In genomic region chr6:15956205-15957106, GRCh38 we compare ENCODE assay signal across 13 cellular contexts.
DNase-seq lines count a peak whose midpoint lies in the region; ATAC-seq and TF ChIP-seq lines count a peak whose summit lies in the region.
"Had no signal": no experiment of that assay in that cellular context is flagged by ENCODE, and none has a peak within 500 bp of the region (broad histone marks: within the 10 kb centered on the region; RNA-seq: fewer than 3 reads in every experiment).

No MANE protein-coding gene starts in this region.

- H3K9me3 ChIP-seq in HEK293 (ENCODE audit: control insufficient read depth, insufficient read depth, low read depth, low read length): no peaks in the 10 kb centered on the region
- H3K9me3 ChIP-seq in colonic mucosa: no peaks in the 10 kb centered on the region

- intact Hi-C loops in colonic mucosa (cut with DNase I) (no loop called here), left cardiac atrium (cut with DNase I) (no loop called here)

- POLR2A ChIA-PET in HEK293 (lab: Yijun Ruan, JAX): interaction anchor here (1.1 to 1.7 kb wide), 2 partner anchors 10 to 172 kb away, joined by 3 to 11 read pairs; partner anchors contain the start of gene MYLIP

- H3K9ac ChIP-seq in colonic mucosa (ENCODE audit: low read depth in 2 of 2, low read length in 2 of 2) (no peak overlapping the region), rectal smooth muscle tissue (ENCODE audit: low read length) (peak overlapping the region; percentile 5)

- no peak for ATAC-seq in left cardiac atrium
- ATAC-seq: right cardiac atrium had no signal

- H3K27me3 ChIP-seq in colonic mucosa (no peaks in the 10 kb centered on the region), rectal smooth muscle tissue (ENCODE audit: control insufficient read depth, insufficient read depth, low read length) (no peaks in the 10 kb centered on the region)

- CTCF ChIA-PET in HEK293 (lab: Yijun Ruan, JAX): interaction anchor here (0.5 to 1.4 kb wide), 5 partner anchors 11 to 1806 kb away, joined by 3 to 5 read pairs (median 3); no protein-coding TSS in a partner anchor

- TF ChIP-seq CTCF in HEK293 (tag by site-specific recombination; IDR thresholded peaks at IDR 0.05) (no peak; the same call in 1 of the 2 replicates), colonic mucosa (IDR thresholded peaks at IDR 0.05) (no peak)

- DNase-seq in NCI-H748 treated with DMSO at 0.1 percent for 48 hours (lab: John Stamatoyannopoulos, UW): peak; percentile 38
- DNase-seq in colonic mucosa: peak; percentile 87
- DNase-seq in AG08396 (ENCODE audit: low spot score): no peak
- no peak for DNase-seq in ACHN
- no peak for DNase-seq in left cardiac atrium
- DNase-seq in H4 (ENCODE audit: low spot score): no peak
- DNase-seq: C1 segment of cervical spinal cord, Kasumi-1, NCI-H2171 treated with DMSO at 0.1 percent for 48 hours, right cardiac atrium had no signal

- H3K27ac ChIP-seq in HEK293 (ENCODE audit: extremely low read depth, low read depth, low read length) (peak overlapping the region; percentile 75), colonic mucosa (no peak overlapping the region), rectal smooth muscle tissue (ENCODE audit: low read depth, low read length) (no peak overlapping the region)
- H3K27ac ChIP-seq: VCaP had no signal

- in situ Hi-C loops in ACHN (cut with HindIII; ENCODE audit: low pct_ligation_motif_present, low pct_unique_long_range_greater_than_20kb, low sequenced_read_pairs): no loop called here

- H3K4me1 ChIP-seq in HEK293 (ENCODE audit: control insufficient read depth, insufficient read depth, low read length) (peaks cover 40% of the 10 kb centered on the region), colonic mucosa (no peaks in the 10 kb centered on the region), rectal smooth muscle tissue (ENCODE audit: control insufficient read depth, insufficient read depth, low read length) (no peaks in the 10 kb centered on the region)

- no peak overlapping the region for H3K4me3 ChIP-seq in HEK293 (ENCODE audit: low read depth, low read length)
- no peak overlapping the region for H3K4me3 ChIP-seq in colonic mucosa
- no peak overlapping the region for H3K4me3 ChIP-seq in rectal smooth muscle tissue (ENCODE audit: low read length)

- no peaks in the 10 kb centered on the region for H3K36me3 ChIP-seq in HEK293 (ENCODE audit: control insufficient read depth in 2 of 2, insufficient read depth in 1 of 2, low read length in 2 of 2)
- no peaks in the 10 kb centered on the region for H3K36me3 ChIP-seq in colonic mucosa
- no peaks in the 10 kb centered on the region for H3K36me3 ChIP-seq in rectal smooth muscle tissue (ENCODE audit: control insufficient read depth, insufficient read depth, low read length)

TF ChIP-seq in HEK293, 187 proteins besides CTCF, POLR2A, EP300 and RAD21 (continues in another document):
- TF ChIP-seq ZNF529 (tag by site-specific recombination; IDR thresholded peaks at IDR 0.05; ENCODE audit: insufficient replicate concordance) (no peak), ZNF223 (tag by site-specific recombination; IDR thresholded peaks at IDR 0.05) (no peak), ZNF311 (tag by site-specific recombination; IDR thresholded peaks at IDR 0.05; ENCODE audit: borderline replicate concordance) (no peak), ZNF645 (tag by site-specific recombination; IDR thresholded peaks at IDR 0.05) (no peak), ZNF398 (tag by site-specific recombination; IDR thresholded peaks at IDR 0.05) (peak; percentile 65), ZNF146 (tag by site-specific recombination; IDR thresholded peaks at IDR 0.05) (no peak), ZSCAN23 (tag by site-specific recombination; IDR thresholded peaks at IDR 0.05) (peak; percentile 55; the same call in 1 of the 2 replicates), ZNF19 (tag by site-specific recombination; IDR thresholded peaks at IDR 0.05; ENCODE audit: low read depth) (no peak), SP7 (tag by site-specific recombination; IDR thresholded peaks at IDR 0.05) (peak; percentile 94), ZNF514 (tag by site-specific recombination; IDR thresholded peaks at IDR 0.05) (no peak), GLIS1 (tag by site-specific recombination; IDR thresholded peaks at IDR 0.05) (peak; percentile 89), KLF8 (tag by site-specific recombination; IDR thresholded peaks at IDR 0.05) (peak; percentile 90), ZNF10 (tag by site-specific recombination; IDR thresholded peaks at IDR 0.05) (peak; percentile 92), SP2 (tag by site-specific recombination; IDR thresholded peaks at IDR 0.05) (peak; percentile 37), EGR2 (tag by site-specific recombination; IDR thresholded peaks at IDR 0.05; ENCODE audit: low read depth) (no peak), GFI1B (tag by site-specific recombination; IDR thresholded peaks at IDR 0.05) (peak; percentile 41; the same call in 1 of the 2 replicates), ZSCAN16 (tag by site-specific recombination; IDR thresholded peaks at IDR 0.05) (no peak; the same call in 1 of the 2 replicates), ZNF629 (tag by site-specific recombination; IDR thresholded peaks at IDR 0.05) (peak; percentile 85), ZNF830 (tag by site-specific recombination; IDR thresholded peaks at IDR 0.05; ENCODE audit: low read depth) (no peak), ZNF600 (tag by site-specific recombination; IDR thresholded peaks at IDR 0.05) (no peak), ZNF121 (tag by site-specific recombination; IDR thresholded peaks at IDR 0.05) (no peak), ZXDB (tag by site-specific recombination; IDR thresholded peaks at IDR 0.05) (peak; percentile 93), ZEB2 (tag by site-specific recombination; IDR thresholded peaks at IDR 0.05) (peak; percentile 80), ZFP37 (tag by site-specific recombination; IDR thresholded peaks at IDR 0.05) (no peak), PRDM6 (tag by site-specific recombination; IDR thresholded peaks at IDR 0.05) (peak; percentile 98), KLF10 (tag by site-specific recombination; IDR thresholded peaks at IDR 0.05) (peak; percentile 71)
- TF ChIP-seq, protein P1, sequence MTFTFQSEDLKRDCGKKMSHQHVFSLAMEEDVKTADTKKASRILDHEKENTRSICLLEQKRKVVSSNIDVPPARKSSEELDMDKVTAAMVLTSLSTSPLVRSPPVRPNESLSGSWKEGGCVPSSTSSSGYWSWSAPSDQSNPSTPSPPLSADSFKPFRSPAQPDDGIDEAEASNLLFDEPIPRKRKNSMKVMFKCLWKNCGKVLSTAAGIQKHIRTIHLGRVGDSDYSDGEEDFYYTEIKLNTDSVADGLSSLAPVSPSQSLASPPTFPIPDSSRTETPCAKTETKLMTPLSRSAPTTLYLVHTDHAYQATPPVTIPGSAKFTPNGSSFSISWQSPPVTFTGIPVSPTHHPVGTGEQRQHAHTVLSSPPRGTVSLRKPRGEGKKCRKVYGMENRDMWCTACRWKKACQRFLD (tag by site-specific recombination; IDR thresholded peaks at IDR 0.05): no peak

Comparison
In these comparisons a context has a peak if more than half of its experiments do, and no peak if none do; other contexts are left out.
1. DNase-seq: peak in NCI-H748 treated with DMSO at 0.1 percent for 48 hours (single experiment) and colonic mucosa (single experiment); none in AG08396 (single experiment), ACHN (single experiment), left cardiac atrium (single experiment) and H4 (single experiment).